In genomic region chr14:75450381-75451276, GRCh38 we compare ENCODE assay signal across 8 cellular contexts. TPM values are rescaled to one million over a fixed set of nuclear protein-coding genes. Genes with fewer than 3 reads are reported as not detected.
DNase-seq lines count a peak whose midpoint lies in the region; FAIRE-seq and TF ChIP-seq lines count a peak whose summit lies in the region.

No MANE protein-coding gene starts in this region.

- H3K27me3 ChIP-seq in left ventricle myocardium inferior (ENCODE audit: low read depth) (no peaks in the 10 kb centered on the region), rectal smooth muscle tissue (ENCODE audit: control insufficient read depth, insufficient read depth, low read length) (no peaks in the 10 kb centered on the region)

- TF ChIP-seq CTCF in HEK293 (tag by site-specific recombination; IDR thresholded peaks at IDR 0.05): no peak
- TF ChIP-seq CTCF in left ventricle myocardium inferior (IDR thresholded peaks at IDR 0.05; ENCODE audit: borderline replicate concordance): no peak

- H3K4me1 ChIP-seq in HEK293 (ENCODE audit: control insufficient read depth, insufficient read depth, low read length) (no peaks in the 10 kb centered on the region), left ventricle myocardium inferior (peaks cover 95% of the 10 kb centered on the region), rectal smooth muscle tissue (ENCODE audit: control insufficient read depth, insufficient read depth, low read length) (peaks cover 50% of the 10 kb centered on the region)

- DNase-seq in amniotic epithelial cell (ENCODE audit: low read depth): peak; percentile 37
- peak; percentile 54 for DNase-seq in left ventricle myocardium inferior
- DNase-seq in activated T-helper 1 cell treated with anti-CD3 and anti-CD28 coated beads, Interleukin-12 subunit alpha, Interleukin-12 subunit beta, Interleukin-2, Interleukin-4 antibody, amounts not matched to agents 30 ng/mL and 10 ng/mL and 1 ng/mL, durations not matched to agents 14 hours and 24 hours and 36 hours (ENCODE audit: low spot score): no peak
- DNase-seq in NCI-H2171 treated with DMSO at 0.1 percent for 48 hours (lab: John Stamatoyannopoulos, UW): no peak
- no peak for DNase-seq in activated CD4-positive, alpha-beta T cell treated with anti-CD3 and anti-CD28 coated beads for 48 hours
- no peak for DNase-seq in frontal cortex (ENCODE audit: low spot score in 2 of 2)

- H3K36me3 ChIP-seq in HEK293 (ENCODE audit: control insufficient read depth in 2 of 2, insufficient read depth in 1 of 2, low read length in 2 of 2): no peaks in the 10 kb centered on the region
- peaks cover 5% of the 10 kb centered on the region for H3K36me3 ChIP-seq in left ventricle myocardium inferior
- peaks cover 3% of the 10 kb centered on the region for H3K36me3 ChIP-seq in rectal smooth muscle tissue (ENCODE audit: control insufficient read depth, insufficient read depth, low read length)

- CTCF ChIA-PET in HEK293 (lab: Yijun Ruan, JAX): no interaction called here

- H3K27me3 Mint-ChIP-seq in activated T-helper 1 cell treated with anti-CD3 and anti-CD28 coated beads, Interleukin-12 subunit alpha, Interleukin-12 subunit beta, Interleukin-2, Interleukin-4 antibody, amounts not matched to agents 30 ng/mL and 10 ng/mL and 1 ng/mL, durations not matched to agents 14 hours and 24 hours and 36 hours (ENCODE audit: insufficient read depth): no peaks in the 10 kb centered on the region

- no peaks in the 10 kb centered on the region for H3K9me3 ChIP-seq in HEK293 (ENCODE audit: control insufficient read depth, insufficient read depth, low read depth, low read length)
- H3K9me3 ChIP-seq in left ventricle myocardium inferior (replicated peaks): no peaks in the 10 kb centered on the region

- H3K27ac Mint-ChIP-seq in activated T-helper 1 cell treated with anti-CD3 and anti-CD28 coated beads, Interleukin-12 subunit alpha, Interleukin-12 subunit beta, Interleukin-2, Interleukin-4 antibody, amounts not matched to agents 30 ng/mL and 10 ng/mL and 1 ng/mL, durations not matched to agents 14 hours and 24 hours and 36 hours: no peak overlapping the region

- H3K4me3 Mint-ChIP-seq in activated T-helper 1 cell treated with anti-CD3 and anti-CD28 coated beads, Interleukin-12 subunit alpha, Interleukin-12 subunit beta, Interleukin-2, Interleukin-4 antibody, amounts not matched to agents 30 ng/mL and 10 ng/mL and 1 ng/mL, durations not matched to agents 14 hours and 24 hours and 36 hours: no peak overlapping the region

- H3K4me1 Mint-ChIP-seq in activated T-helper 1 cell treated with anti-CD3 and anti-CD28 coated beads, Interleukin-12 subunit alpha, Interleukin-12 subunit beta, Interleukin-2, Interleukin-4 antibody, amounts not matched to agents 30 ng/mL and 10 ng/mL and 1 ng/mL, durations not matched to agents 14 hours and 24 hours and 36 hours (ENCODE audit: low read depth): peaks cover 15% of the 10 kb centered on the region

- no peak overlapping the region for H3K9ac ChIP-seq in rectal smooth muscle tissue (ENCODE audit: low read length)

- no peaks in the 10 kb centered on the region for H3K9me3 Mint-ChIP-seq in activated T-helper 1 cell treated with anti-CD3 and anti-CD28 coated beads, Interleukin-12 subunit alpha, Interleukin-12 subunit beta, Interleukin-2, Interleukin-4 antibody, amounts not matched to agents 30 ng/mL and 10 ng/mL and 1 ng/mL, durations not matched to agents 14 hours and 24 hours and 36 hours

- H3K36me3 Mint-ChIP-seq in activated T-helper 1 cell treated with anti-CD3 and anti-CD28 coated beads, Interleukin-12 subunit alpha, Interleukin-12 subunit beta, Interleukin-2, Interleukin-4 antibody, amounts not matched to agents 30 ng/mL and 10 ng/mL and 1 ng/mL, durations not matched to agents 14 hours and 24 hours and 36 hours (ENCODE audit: low read depth): no peaks in the 10 kb centered on the region

- FAIRE-seq in frontal cortex (lab: Jason Lieb, UNC): no peak

- intact Hi-C loops in left ventricle myocardium inferior (cut with micrococcal nuclease): no loop called here
- intact Hi-C loops in activated T-helper 1 cell treated with anti-CD3 and anti-CD28 coated beads, Interleukin-12 subunit alpha, Interleukin-12 subunit beta, Interleukin-2, Interleukin-4 antibody, amounts not matched to agents 30 ng/mL and 10 ng/mL and 1 ng/mL, durations not matched to agents 14 hours and 24 hours and 36 hours (cut with micrococcal nuclease): no loop called here

- POLR2A ChIA-PET in HEK293 (lab: Yijun Ruan, JAX): no interaction called here

- H3K27ac ChIP-seq in HEK293 (ENCODE audit: extremely low read depth, low read depth, low read length) (no peak overlapping the region), left ventricle myocardium inferior (replicated peaks) (peak overlapping the region; percentile 85), rectal smooth muscle tissue (ENCODE audit: low read depth, low read length) (peak overlapping the region; percentile 51)

- H3K4me3 ChIP-seq in HEK293 (ENCODE audit: low read depth, low read length) (no peak overlapping the region), left ventricle myocardium inferior (no peak overlapping the region), rectal smooth muscle tissue (ENCODE audit: low read length) (peak overlapping the region; percentile 17)

TF ChIP-seq in HEK293, 187 proteins besides CTCF, POLR2A, EP300 and RAD21:
- TF ChIP-seq ZNF48 (tag by site-specific recombination; IDR thresholded peaks at IDR 0.05) (no peak), ZNF747 (tag by site-specific recombination; IDR thresholded peaks at IDR 0.05) (no peak), ZNF560 (tag by site-specific recombination; IDR thresholded peaks at IDR 0.05; ENCODE audit: borderline replicate concordance) (no peak), ZNF624 (tag by site-specific recombination; IDR thresholded peaks at IDR 0.05) (no peak), ZNF416 (tag by site-specific recombination; IDR thresholded peaks at IDR 0.05) (no peak), PRDM4 (tag by site-specific recombination; IDR thresholded peaks at IDR 0.05) (no peak), ZNF24 (tag by site-specific recombination; IDR thresholded peaks at IDR 0.05) (no peak), SCRT2 (tag by site-specific recombination; IDR thresholded peaks at IDR 0.05) (peak; percentile 85), ZNF791 (tag by site-specific recombination; IDR thresholded peaks at IDR 0.05) (no peak), MZF1 (tag by site-specific recombination; IDR thresholded peaks at IDR 0.05; ENCODE audit: borderline replicate concordance) (no peak), KLF7 (tag by site-specific recombination; IDR thresholded peaks at IDR 0.05; ENCODE audit: borderline replicate concordance) (no peak), SCRT1 (tag by site-specific recombination; IDR thresholded peaks at IDR 0.05; ENCODE audit: borderline replicate concordance) (peak; percentile 67), ZSCAN30 (tag by site-specific recombination; IDR thresholded peaks at IDR 0.05) (no peak)
- TF ChIP-seq, protein P1, sequence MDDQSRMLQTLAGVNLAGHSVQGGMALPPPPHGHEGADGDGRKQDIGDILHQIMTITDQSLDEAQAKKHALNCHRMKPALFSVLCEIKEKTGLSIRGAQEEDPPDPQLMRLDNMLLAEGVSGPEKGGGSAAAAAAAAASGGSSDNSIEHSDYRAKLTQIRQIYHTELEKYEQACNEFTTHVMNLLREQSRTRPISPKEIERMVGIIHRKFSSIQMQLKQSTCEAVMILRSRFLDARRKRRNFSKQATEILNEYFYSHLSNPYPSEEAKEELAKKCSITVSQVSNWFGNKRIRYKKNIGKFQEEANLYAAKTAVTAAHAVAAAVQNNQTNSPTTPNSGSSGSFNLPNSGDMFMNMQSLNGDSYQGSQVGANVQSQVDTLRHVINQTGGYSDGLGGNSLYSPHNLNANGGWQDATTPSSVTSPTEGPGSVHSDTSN (CRISPR knock-in tag; IDR thresholded peaks at IDR 0.05): no peak
- TF ChIP-seq, protein P2, sequence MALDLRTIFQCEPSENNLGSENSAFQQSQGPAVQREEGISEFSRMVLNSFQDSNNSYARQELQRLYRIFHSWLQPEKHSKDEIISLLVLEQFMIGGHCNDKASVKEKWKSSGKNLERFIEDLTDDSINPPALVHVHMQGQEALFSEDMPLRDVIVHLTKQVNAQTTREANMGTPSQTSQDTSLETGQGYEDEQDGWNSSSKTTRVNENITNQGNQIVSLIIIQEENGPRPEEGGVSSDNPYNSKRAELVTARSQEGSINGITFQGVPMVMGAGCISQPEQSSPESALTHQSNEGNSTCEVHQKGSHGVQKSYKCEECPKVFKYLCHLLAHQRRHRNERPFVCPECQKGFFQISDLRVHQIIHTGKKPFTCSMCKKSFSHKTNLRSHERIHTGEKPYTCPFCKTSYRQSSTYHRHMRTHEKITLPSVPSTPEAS (tag by site-specific recombination; IDR thresholded peaks at IDR 0.05): no peak

RNA-seq across cellular contexts. Expression of gene JDP2, which starts 22.8 kb away (rescaled TPM):
- 21.9 TPM for total RNA-seq in left ventricle myocardium inferior
- 1.8 and 2.0 TPM in 2 replicates for total RNA-seq in activated T-helper 1 cell treated with anti-CD3 and anti-CD28 coated beads, Interleukin-12 subunit alpha, Interleukin-12 subunit beta, Interleukin-2, Interleukin-4 antibody, amounts not matched to agents 30 ng/mL and 10 ng/mL and 1 ng/mL, durations not matched to agents 14 hours and 24 hours and 36 hours
- 5.3 TPM for total RNA-seq in frontal cortex

Comparison
In these comparisons a context has a peak if more than half of its experiments do, and no peak if none do; other contexts are left out.
1. DNase-seq: peak in amniotic epithelial cell (single experiment) and left ventricle myocardium inferior (single experiment); none in activated T-helper 1 cell treated with anti-CD3 and anti-CD28 coated beads, Interleukin-12 subunit alpha, Interleukin-12 subunit beta, Interleukin-2, Interleukin-4 antibody, amounts not matched to agents 30 ng/mL and 10 ng/mL and 1 ng/mL, durations not matched to agents 14 hours and 24 hours and 36 hours (single experiment), NCI-H2171 treated with DMSO at 0.1 percent for 48 hours (single experiment), activated CD4-positive, alpha-beta T cell treated with anti-CD3 and anti-CD28 coated beads for 48 hours (single experiment) and frontal cortex (0 of 2).